Comparison of ENCODE assay signal across 10 cellular contexts in the genomic region with DNA sequence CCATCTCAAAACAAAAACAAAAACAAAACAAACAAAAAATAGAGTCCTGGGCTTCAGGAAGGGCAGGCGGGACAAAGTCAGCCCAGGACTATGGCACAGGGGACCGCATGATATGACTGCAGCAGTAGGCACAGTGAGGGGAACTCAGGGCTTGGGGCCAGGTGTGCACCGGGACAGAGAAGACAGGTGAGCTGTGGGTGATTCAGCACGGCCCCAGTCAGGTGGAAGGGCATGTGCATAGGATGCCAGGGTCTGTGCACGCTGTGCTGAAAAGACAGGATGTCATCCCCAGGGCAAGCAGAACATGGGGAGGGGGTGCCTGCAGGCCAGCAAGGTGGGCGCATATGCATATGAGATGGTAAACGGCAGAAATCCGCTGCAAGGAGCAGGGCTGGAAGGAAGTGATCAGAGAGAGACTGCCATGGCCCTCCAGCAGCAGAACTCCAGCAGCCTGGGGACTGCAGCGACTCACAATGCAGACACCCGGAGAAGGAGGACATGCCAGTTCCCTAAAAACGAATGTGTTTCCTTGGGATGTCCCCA. TPM values are rescaled to one million over a fixed set of nuclear protein-coding genes. Genes with fewer than 3 reads are reported as not detected.
DNase-seq lines count a peak whose midpoint lies in the region; ATAC-seq and TF ChIP-seq lines count a peak whose summit lies in the region.
"Had no signal": no experiment of that assay in that cellular context is flagged by ENCODE, and none has a peak within 500 bp of the region (broad histone marks: within the 10 kb centered on the region; RNA-seq: fewer than 3 reads in every experiment).

No MANE protein-coding gene starts in this region.

- H3K4me1 Mint-ChIP-seq in activated T-cell treated with anti-CD3 and anti-CD28 coated beads, Interleukin-2, amount 50 U/mL, for 4 hours (ENCODE audit: low read depth): peaks cover 48% of the 10 kb centered on the region
- peaks cover 24% of the 10 kb centered on the region for H3K4me1 Mint-ChIP-seq in activated CD8-positive, alpha-beta T cell treated with anti-CD3 and anti-CD28 coated beads, Interleukin-2, amount 10 ng/mL, durations not matched to agents 7 days and 5 days (ENCODE audit: low read depth)

- TF ChIP-seq CTCF in thoracic aorta (IDR thresholded peaks at IDR 0.05) (no peak), lower leg skin (IDR thresholded peaks at IDR 0.05) (no peak)

- TF ChIP-seq POLR2A in lower leg skin (IDR thresholded peaks at IDR 0.05): no peak

- no peaks in the 10 kb centered on the region for H3K36me3 ChIP-seq in thoracic aorta

- peaks cover 5% of the 10 kb centered on the region for H3K36me3 Mint-ChIP-seq in activated T-cell treated with anti-CD3 and anti-CD28 coated beads, Interleukin-2, amount 50 U/mL, for 4 hours (ENCODE audit: insufficient read depth)
- no peaks in the 10 kb centered on the region for H3K36me3 Mint-ChIP-seq in activated CD8-positive, alpha-beta T cell treated with anti-CD3 and anti-CD28 coated beads, Interleukin-2, amount 10 ng/mL, durations not matched to agents 7 days and 5 days (ENCODE audit: low read depth)

- 43 to 45% methylated on average over 11 of the region's 11 CpGs for WGBS in lower leg skin, 2 donors

- CTCF ChIA-PET in activated CD8-positive, alpha-beta T cell treated with anti-CD3 and anti-CD28 coated beads, Interleukin-2, amount 10 ng/mL, durations not matched to agents 7 days and 5 days (lab: Charles Lee): interaction anchor here (1.7 kb wide), 1 partner anchor 15 kb away, joined by 7 read pairs; no protein-coding TSS in a partner anchor

- peaks cover 30 to 45% of the 10 kb centered on the region in 2 donors for H3K4me1 ChIP-seq in thoracic aorta (ENCODE audit: control insufficient read depth in 1 of 2, low read depth in 2 of 2)

- intact Hi-C loops in lower leg skin (cut with DNase I; ENCODE audit: low total_unique reads): no loop called here

- peak overlapping the region; percentile 43 for H3K4me3 Mint-ChIP-seq in activated T-cell treated with anti-CD3 and anti-CD28 coated beads, Interleukin-2, amount 50 U/mL, for 4 hours
- no peak overlapping the region for H3K4me3 Mint-ChIP-seq in activated CD8-positive, alpha-beta T cell treated with anti-CD3 and anti-CD28 coated beads, Interleukin-2, amount 10 ng/mL, durations not matched to agents 7 days and 5 days

- POLR2A ChIA-PET in activated CD8-positive, alpha-beta T cell treated with anti-CD3 and anti-CD28 coated beads, Interleukin-2, amount 10 ng/mL, durations not matched to agents 7 days and 5 days (lab: Charles Lee): no interaction called here

- no peak for DNase-seq in activated T-cell treated with anti-CD3 and anti-CD28 coated beads, Interleukin-2, amount 50 U/mL, for 4 hours
- DNase-seq in activated T-cell treated with anti-CD3 and anti-CD28 coated beads, Interleukin-2, amount 50 U/mL, for 1 hour: no peak
- DNase-seq in activated CD8-positive, alpha-beta T cell treated with anti-CD3 and anti-CD28 coated beads, Interleukin-2, amount 10 ng/mL, durations not matched to agents 7 days and 5 days: no peak
- DNase-seq in kidney tubule cell (ENCODE audit: low spot score) (peak; percentile 52), thoracic aorta (ENCODE audit: low spot score) (no peak), COR-L47 (lab: John Stamatoyannopoulos, UW) (no peak), HuH-7.5 (ENCODE audit: low spot score) (no peak), lower leg skin (ENCODE audit: low spot score in 2 of 2) (no peak)

- H3K9me3 Mint-ChIP-seq in activated T-cell treated with anti-CD3 and anti-CD28 coated beads, Interleukin-2, amount 50 U/mL, for 4 hours: no peaks in the 10 kb centered on the region
- H3K9me3 Mint-ChIP-seq in activated CD8-positive, alpha-beta T cell treated with anti-CD3 and anti-CD28 coated beads, Interleukin-2, amount 10 ng/mL, durations not matched to agents 7 days and 5 days (ENCODE audit: insufficient read depth): no peaks in the 10 kb centered on the region

- no peaks in the 10 kb centered on the region for H3K9me3 ChIP-seq in thoracic aorta

- peak in 1 of 2 donors; percentile 12 for ATAC-seq in activated T-cell treated with anti-CD3 and anti-CD28 coated beads, Interleukin-2, amount 50 U/mL, for 4 hours
- no peak for ATAC-seq in activated CD8-positive, alpha-beta T cell treated with anti-CD3 and anti-CD28 coated beads, Interleukin-2, amount 10 ng/mL, durations not matched to agents 7 days and 5 days
- ATAC-seq in thoracic aorta (ENCODE audit: insufficient number of reproducible peaks, low FRiP score, low read depth): no peak

- H3K4me3 ChIP-seq in thoracic aorta (peak overlapping the region; percentile 64), lower leg skin (ENCODE audit: low read depth, poor library complexity, severe bottlenecking) (no peak overlapping the region)

- no peaks in the 10 kb centered on the region for H3K27me3 ChIP-seq in thoracic aorta (replicated peaks; ENCODE audit: insufficient read depth)

- peak overlapping the region; percentile 63 for H3K27ac Mint-ChIP-seq in activated CD8-positive, alpha-beta T cell treated with anti-CD3 and anti-CD28 coated beads, Interleukin-2, amount 10 ng/mL, durations not matched to agents 7 days and 5 days

- H3K27ac ChIP-seq in thoracic aorta: peak overlapping the region; percentile 66 to 82

- no peaks in the 10 kb centered on the region for H3K27me3 Mint-ChIP-seq in activated T-cell treated with anti-CD3 and anti-CD28 coated beads, Interleukin-2, amount 50 U/mL, for 4 hours (ENCODE audit: low read depth)
- H3K27me3 Mint-ChIP-seq in activated CD8-positive, alpha-beta T cell treated with anti-CD3 and anti-CD28 coated beads, Interleukin-2, amount 10 ng/mL, durations not matched to agents 7 days and 5 days (ENCODE audit: low read depth): no peaks in the 10 kb centered on the region

RNA-seq across cellular contexts. Expression of a gene that starts 15.0 kb away (rescaled TPM):
- total RNA-seq in activated T-cell treated with anti-CD3 and anti-CD28 coated beads, Interleukin-2, amount 50 U/mL, for 4 hours: 10 to 100 TPM; 37.0 to 40.1 (median 38.1) TPM
- total RNA-seq in activated CD8-positive, alpha-beta T cell treated with anti-CD3 and anti-CD28 coated beads, Interleukin-2, amount 10 ng/mL, durations not matched to agents 7 days and 5 days: 10 to 100 TPM; 34.1 to 35.5 TPM
- total RNA-seq in thoracic aorta (10 to 100 TPM; 13.7 to 31.7 TPM), lower leg skin (10 to 100 TPM; 21.4 to 63.3 (median 26.7) TPM)

RNA-seq across cellular contexts. Expression of a gene that starts 39.2 kb away (rescaled TPM):
- total RNA-seq in activated T-cell treated with anti-CD3 and anti-CD28 coated beads, Interleukin-2, amount 50 U/mL, for 4 hours: not detected
- total RNA-seq in activated CD8-positive, alpha-beta T cell treated with anti-CD3 and anti-CD28 coated beads, Interleukin-2, amount 10 ng/mL, durations not matched to agents 7 days and 5 days: not detected
- total RNA-seq in thoracic aorta (not detected), lower leg skin (not detected)
- total RNA-seq: aorta; T-helper 2 cell treated with Interferon-gamma antibody and Interleukin-4, amounts not matched to agents 100 ng/mL and 5 ng/mL, for 36 hours had no signal

RNA-seq across cellular contexts. Expression of a gene that starts 39.5 kb away (rescaled TPM):
- total RNA-seq in activated T-cell treated with anti-CD3 and anti-CD28 coated beads, Interleukin-2, amount 50 U/mL, for 4 hours: 1 to 10 TPM; 2.4 to 3.2 (median 2.7) TPM
- 1 to 10 TPM; 3.0 to 3.1 TPM for total RNA-seq in activated CD8-positive, alpha-beta T cell treated with anti-CD3 and anti-CD28 coated beads, Interleukin-2, amount 10 ng/mL, durations not matched to agents 7 days and 5 days
- total RNA-seq in thoracic aorta (1 to 10 TPM; 4.9 to 6.1 TPM), lower leg skin (1 to 10 TPM; 3.7 to 5.0 (median 4.8) TPM)
